Comparison of ENCODE assay signal across 13 cellular contexts in genomic region chr10:127353544-127353943, GRCh38.
"Had no signal": no experiment of that assay in that cellular context is flagged by ENCODE, and none has a peak within 500 bp of the region (broad histone marks: within the 10 kb centered on the region; RNA-seq: fewer than 3 reads in every experiment).

No MANE protein-coding gene starts in this region.

- H3K36me3 Mint-ChIP-seq: activated naive CD4-positive, alpha-beta T cell treated with anti-CD3 and anti-CD28 coated beads, Interleukin-2, amount 10 ng/mL, durations not matched to agents 7 days and 5 days had no signal

- H3K4me1 ChIP-seq: sigmoid colon had no signal

- H3K4me1 Mint-ChIP-seq: activated naive CD4-positive, alpha-beta T cell treated with anti-CD3 and anti-CD28 coated beads, Interleukin-2, amount 10 ng/mL, durations not matched to agents 7 days and 5 days; mesothelial cell of epicardium; stimulated activated naive CD8-positive, alpha-beta T cell treated with anti-CD3 and anti-CD28 coated beads, Interleukin-15, amount 100 ng/mL, for 72 hours had no signal

- H3K4me3 Mint-ChIP-seq: activated naive CD4-positive, alpha-beta T cell treated with anti-CD3 and anti-CD28 coated beads, Interleukin-2, amount 10 ng/mL, durations not matched to agents 7 days and 5 days; mesothelial cell of epicardium; stimulated activated naive CD8-positive, alpha-beta T cell treated with anti-CD3 and anti-CD28 coated beads, Interleukin-15, amount 100 ng/mL, for 72 hours; type B pancreatic cell had no signal

- H3K27me3 ChIP-seq: cardiac muscle cell, sigmoid colon, spleen had no signal

- DNase-seq: activated CD4-positive, CD25-positive, alpha-beta regulatory T cell treated with anti-CD3 and anti-CD28 coated beads, Interleukin-2, amount 50 U/mL, for 72 hours; activated naive CD4-positive, alpha-beta T cell treated with anti-CD3 and anti-CD28 coated beads, Interleukin-2, amount 10 ng/mL, durations not matched to agents 7 days and 5 days; foreskin melanocyte; head of caudate nucleus; sigmoid colon; spleen; stimulated activated naive CD8-positive, alpha-beta T cell treated with anti-CD3 and anti-CD28 coated beads, Interleukin-15, amount 100 ng/mL, for 72 hours had no signal

- H3K27me3 Mint-ChIP-seq: stimulated activated naive CD8-positive, alpha-beta T cell treated with anti-CD3 and anti-CD28 coated beads, Interleukin-15, amount 100 ng/mL, for 72 hours; type B pancreatic cell had no signal

- H3K9me3 ChIP-seq: sigmoid colon, spleen had no signal

- H3K36me3 ChIP-seq: cardiac muscle cell had no signal

- H3K27ac ChIP-seq: cardiac muscle cell, epithelial cell of prostate, sigmoid colon, spleen had no signal

- H3K4me3 ChIP-seq: cardiac muscle cell, lung, sigmoid colon, spleen had no signal

- H3K27ac Mint-ChIP-seq: activated naive CD4-positive, alpha-beta T cell treated with anti-CD3 and anti-CD28 coated beads, Interleukin-2, amount 10 ng/mL, durations not matched to agents 7 days and 5 days; activated T-helper 2 cell treated with anti-CD3 and anti-CD28 coated beads, Interferon-gamma antibody, Interleukin-2, Interleukin-4, amounts not matched to agents 10 μg/mL and 5 μg/mL and 100 μg/mL, durations not matched to agents 14 hours and 24 hours and 36 hours; mesothelial cell of epicardium; type B pancreatic cell had no signal

- ATAC-seq: stimulated activated naive CD8-positive, alpha-beta T cell treated with anti-CD3 and anti-CD28 coated beads, Interleukin-15, amount 100 ng/mL, for 72 hours had no signal

- H3K9me3 Mint-ChIP-seq: activated naive CD4-positive, alpha-beta T cell treated with anti-CD3 and anti-CD28 coated beads, Interleukin-2, amount 10 ng/mL, durations not matched to agents 7 days and 5 days; activated T-helper 2 cell treated with anti-CD3 and anti-CD28 coated beads, Interferon-gamma antibody, Interleukin-2, Interleukin-4, amounts not matched to agents 10 μg/mL and 5 μg/mL and 100 μg/mL, durations not matched to agents 14 hours and 24 hours and 36 hours; mesothelial cell of epicardium; stimulated activated naive CD8-positive, alpha-beta T cell treated with anti-CD3 and anti-CD28 coated beads, Interleukin-15, amount 100 ng/mL, for 72 hours; type B pancreatic cell had no signal
